In the genomic region with DNA sequence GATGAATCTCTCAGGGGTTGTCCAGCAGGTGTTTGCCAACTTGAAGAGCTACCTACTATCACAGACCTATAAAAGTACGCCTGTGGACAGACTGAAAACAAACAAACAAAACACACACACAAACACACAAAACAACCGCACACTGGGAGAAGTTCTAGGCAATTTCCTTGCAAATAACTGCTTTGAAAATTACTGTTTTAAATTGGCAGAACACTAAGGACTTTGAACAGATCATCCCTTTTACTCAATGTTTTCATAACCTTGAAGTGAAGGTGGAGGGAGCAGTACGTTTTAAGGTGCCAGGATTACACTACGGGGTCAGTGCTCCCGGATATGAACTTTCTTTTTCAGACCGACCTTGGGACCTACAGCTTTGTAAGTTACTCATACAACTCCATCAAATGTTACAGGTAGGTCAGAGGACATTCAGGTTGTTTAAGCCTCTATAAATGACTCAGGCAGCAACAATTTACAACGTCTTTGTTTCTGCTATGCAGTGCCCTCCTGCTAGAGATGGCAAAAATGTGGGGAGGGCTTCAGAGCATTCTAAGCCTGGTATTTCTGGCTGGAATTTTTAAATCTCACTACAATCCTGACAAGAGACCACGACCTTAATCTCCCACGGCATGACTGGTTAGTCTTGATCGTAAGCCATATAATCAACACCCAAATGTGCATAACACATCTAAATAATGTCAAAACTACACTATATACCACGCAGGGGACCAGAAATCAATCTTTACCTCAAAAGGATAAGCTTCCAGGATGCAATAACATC, we compare ENCODE assay signal across 1 cellular context.
A peak's percentile ranks its signal among the peaks of the same experiment; 100 is the strongest.
TF ChIP-seq lines count a peak whose summit lies in the region.

No MANE protein-coding gene starts in this region.

TF ChIP-seq in HepG2, 621 proteins besides CTCF, POLR2A, EP300 and RAD21 (continues in another document):
- no peak for TF ChIP-seq ZNF674 (CRISPR knock-in tag; IDR thresholded peaks at IDR 0.05; ENCODE audit: low read depth)
- peak; percentile 68 for TF ChIP-seq SOX13 (IDR thresholded peaks at IDR 0.05)
- peak in 1 of 2 experiments; percentile 87; a peak in 2 of 4 replicates for TF ChIP-seq SOX13 (CRISPR knock-in tag; conservative IDR thresholded peaks at IDR 0.05 in 1 of 2, IDR thresholded peaks at IDR 0.05 in 1 of 2)
- peak; percentile 58; the same call in 1 of the 2 replicates for TF ChIP-seq ZNF556 (CRISPR knock-in tag; IDR thresholded peaks at IDR 0.05; ENCODE audit: borderline replicate concordance)
- TF ChIP-seq, protein P1, sequence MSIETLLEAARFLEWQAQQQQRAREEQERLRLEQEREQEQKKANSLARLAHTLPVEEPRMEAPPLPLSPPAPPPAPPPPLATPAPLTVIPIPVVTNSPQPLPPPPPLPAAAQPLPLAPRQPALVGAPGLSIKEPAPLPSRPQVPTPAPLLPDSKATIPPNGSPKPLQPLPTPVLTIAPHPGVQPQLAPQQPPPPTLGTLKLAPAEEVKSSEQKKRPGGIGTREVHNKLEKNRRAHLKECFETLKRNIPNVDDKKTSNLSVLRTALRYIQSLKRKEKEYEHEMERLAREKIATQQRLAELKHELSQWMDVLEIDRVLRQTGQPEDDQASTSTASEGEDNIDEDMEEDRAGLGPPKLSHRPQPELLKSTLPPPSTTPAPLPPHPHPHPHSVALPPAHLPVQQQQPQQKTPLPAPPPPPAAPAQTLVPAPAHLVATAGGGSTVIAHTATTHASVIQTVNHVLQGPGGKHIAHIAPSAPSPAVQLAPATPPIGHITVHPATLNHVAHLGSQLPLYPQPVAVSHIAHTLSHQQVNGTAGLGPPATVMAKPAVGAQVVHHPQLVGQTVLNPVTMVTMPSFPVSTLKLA (IDR thresholded peaks at IDR 0.05), result no peak; the same call in 1 of the 2 replicates
- peak; percentile 54; the same call in 1 of the 2 replicates for TF ChIP-seq REPIN1 (CRISPR knock-in tag; IDR thresholded peaks at IDR 0.05; ENCODE audit: borderline replicate concordance, low read depth)
- TF ChIP-seq ZSCAN12 (CRISPR knock-in tag; IDR thresholded peaks at IDR 0.05), result no peak
- TF ChIP-seq ZFP41 (CRISPR knock-in tag; IDR thresholded peaks at IDR 0.05; ENCODE audit: borderline replicate concordance), result no peak
- no peak for TF ChIP-seq MED13 (CRISPR knock-in tag; IDR thresholded peaks at IDR 0.05)
- TF ChIP-seq ZNF543 (CRISPR knock-in tag; IDR thresholded peaks at IDR 0.05), result no peak
- TF ChIP-seq, protein P2, sequence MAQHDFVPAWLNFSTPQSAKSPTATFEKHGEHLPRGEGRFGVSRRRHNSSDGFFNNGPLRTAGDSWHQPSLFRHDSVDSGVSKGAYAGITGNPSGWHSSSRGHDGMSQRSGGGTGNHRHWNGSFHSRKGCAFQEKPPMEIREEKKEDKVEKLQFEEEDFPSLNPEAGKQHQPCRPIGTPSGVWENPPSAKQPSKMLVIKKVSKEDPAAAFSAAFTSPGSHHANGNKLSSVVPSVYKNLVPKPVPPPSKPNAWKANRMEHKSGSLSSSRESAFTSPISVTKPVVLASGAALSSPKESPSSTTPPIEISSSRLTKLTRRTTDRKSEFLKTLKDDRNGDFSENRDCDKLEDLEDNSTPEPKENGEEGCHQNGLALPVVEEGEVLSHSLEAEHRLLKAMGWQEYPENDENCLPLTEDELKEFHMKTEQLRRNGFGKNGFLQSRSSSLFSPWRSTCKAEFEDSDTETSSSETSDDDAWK (CRISPR knock-in tag; IDR thresholded peaks at IDR 0.05), result no peak
- TF ChIP-seq ZNF747 (CRISPR knock-in tag; IDR thresholded peaks at IDR 0.05; ENCODE audit: borderline replicate concordance), result no peak
- TF ChIP-seq, protein P3, sequence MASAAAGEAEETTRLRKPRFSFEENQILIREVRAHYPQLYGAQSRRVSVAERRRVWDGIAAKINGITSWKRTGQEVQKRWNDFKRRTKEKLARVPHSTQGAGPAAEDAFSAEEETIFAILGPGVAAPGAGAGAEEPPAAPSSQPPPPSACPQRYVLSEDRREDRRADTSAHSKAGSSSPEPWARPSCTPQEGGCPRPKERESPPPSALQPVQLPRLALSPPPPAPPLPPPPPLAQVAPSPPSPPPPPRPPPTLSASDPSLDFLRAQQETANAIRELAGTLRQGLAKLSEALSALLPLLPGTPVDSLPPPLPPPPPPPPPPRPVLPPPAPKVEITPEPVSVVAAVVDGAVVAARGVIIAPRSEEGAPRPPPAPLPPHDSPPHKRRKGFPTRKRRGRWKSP (CRISPR knock-in tag; IDR thresholded peaks at IDR 0.05), result peak; percentile 58; the same call in 1 of the 2 replicates
- TF ChIP-seq ZNF569 (CRISPR knock-in tag; IDR thresholded peaks at IDR 0.05; ENCODE audit: borderline replicate concordance), result no peak
- TF ChIP-seq, protein P4, sequence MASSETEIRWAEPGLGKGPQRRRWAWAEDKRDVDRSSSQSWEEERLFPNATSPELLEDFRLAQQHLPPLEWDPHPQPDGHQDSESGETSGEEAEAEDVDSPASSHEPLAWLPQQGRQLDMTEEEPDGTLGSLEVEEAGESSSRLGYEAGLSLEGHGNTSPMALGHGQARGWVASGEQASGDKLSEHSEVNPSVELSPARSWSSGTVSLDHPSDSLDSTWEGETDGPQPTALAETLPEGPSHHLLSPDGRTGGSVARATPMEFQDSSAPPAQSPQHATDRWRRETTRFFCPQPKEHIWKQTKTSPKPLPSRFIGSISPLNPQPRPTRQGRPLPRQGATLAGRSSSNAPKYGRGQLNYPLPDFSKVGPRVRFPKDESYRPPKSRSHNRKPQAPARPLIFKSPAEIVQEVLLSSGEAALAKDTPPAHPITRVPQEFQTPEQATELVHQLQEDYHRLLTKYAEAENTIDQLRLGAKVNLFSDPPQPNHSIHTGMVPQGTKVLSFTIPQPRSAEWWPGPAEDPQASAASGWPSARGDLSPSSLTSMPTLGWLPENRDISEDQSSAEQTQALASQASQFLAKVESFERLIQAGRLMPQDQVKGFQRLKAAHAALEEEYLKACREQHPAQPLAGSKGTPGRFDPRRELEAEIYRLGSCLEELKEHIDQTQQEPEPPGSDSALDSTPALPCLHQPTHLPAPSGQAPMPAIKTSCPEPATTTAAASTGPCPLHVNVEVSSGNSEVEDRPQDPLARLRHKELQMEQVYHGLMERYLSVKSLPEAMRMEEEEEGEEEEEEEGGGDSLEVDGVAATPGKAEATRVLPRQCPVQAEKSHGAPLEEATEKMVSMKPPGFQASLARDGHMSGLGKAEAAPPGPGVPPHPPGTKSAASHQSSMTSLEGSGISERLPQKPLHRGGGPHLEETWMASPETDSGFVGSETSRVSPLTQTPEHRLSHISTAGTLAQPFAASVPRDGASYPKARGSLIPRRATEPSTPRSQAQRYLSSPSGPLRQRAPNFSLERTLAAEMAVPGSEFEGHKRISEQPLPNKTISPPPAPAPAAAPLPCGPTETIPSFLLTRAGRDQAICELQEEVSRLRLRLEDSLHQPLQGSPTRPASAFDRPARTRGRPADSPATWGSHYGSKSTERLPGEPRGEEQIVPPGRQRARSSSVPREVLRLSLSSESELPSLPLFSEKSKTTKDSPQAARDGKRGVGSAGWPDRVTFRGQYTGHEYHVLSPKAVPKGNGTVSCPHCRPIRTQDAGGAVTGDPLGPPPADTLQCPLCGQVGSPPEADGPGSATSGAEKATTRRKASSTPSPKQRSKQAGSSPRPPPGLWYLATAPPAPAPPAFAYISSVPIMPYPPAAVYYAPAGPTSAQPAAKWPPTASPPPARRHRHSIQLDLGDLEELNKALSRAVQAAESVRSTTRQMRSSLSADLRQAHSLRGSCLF (CRISPR knock-in tag; IDR thresholded peaks at IDR 0.05; ENCODE audit: borderline replicate concordance), result no peak
- peak; percentile 97 for TF ChIP-seq TEAD3 (CRISPR knock-in tag; optimal IDR thresholded peaks at IDR 0.05; ENCODE audit: borderline replicate concordance)
- no peak for TF ChIP-seq ZNF468 (CRISPR knock-in tag; IDR thresholded peaks at IDR 0.05)
- no peak for TF ChIP-seq GRHL1 (CRISPR knock-in tag; conservative IDR thresholded peaks at IDR 0.05)
- TF ChIP-seq ZNF280D (CRISPR knock-in tag; IDR thresholded peaks at IDR 0.05), result peak; percentile 75
- no peak for TF ChIP-seq NFRKB (IDR thresholded peaks at IDR 0.05)
- TF ChIP-seq PBX2 (CRISPR knock-in tag; IDR thresholded peaks at IDR 0.05), result no peak
- TF ChIP-seq BRD4 (CRISPR knock-in tag; IDR thresholded peaks at IDR 0.05), result no peak
- TF ChIP-seq ZNF749 (CRISPR knock-in tag; IDR thresholded peaks at IDR 0.05; ENCODE audit: borderline replicate concordance), result no peak; the same call in 1 of the 2 replicates
- TF ChIP-seq ZXDC (CRISPR knock-in tag; IDR thresholded peaks at IDR 0.05), result no peak
- TF ChIP-seq MATR3 (CRISPR knock-in tag; IDR thresholded peaks at IDR 0.05), result no peak
- no peak; the same call in 1 of the 2 replicates for TF ChIP-seq WIZ (CRISPR knock-in tag; IDR thresholded peaks at IDR 0.05)
- no peak for TF ChIP-seq JARID2 (CRISPR knock-in tag; IDR thresholded peaks at IDR 0.05; ENCODE audit: insufficient replicate concordance)
- peak; percentile 81 for TF ChIP-seq ZNF781 (CRISPR knock-in tag; IDR thresholded peaks at IDR 0.05; ENCODE audit: borderline replicate concordance, not compliant biosample characterization)
- no peak for TF ChIP-seq ZNF704 (CRISPR knock-in tag; IDR thresholded peaks at IDR 0.05; ENCODE audit: borderline replicate concordance)
- no peak for TF ChIP-seq PTBP1 (IDR thresholded peaks at IDR 0.05; ENCODE audit: low read depth, low read length, poor library complexity, severe bottlenecking)
- peak; percentile 85 for TF ChIP-seq HDAC1 (CRISPR knock-in tag; IDR thresholded peaks at IDR 0.05)
- no peak for TF ChIP-seq MAF1 (CRISPR knock-in tag; IDR thresholded peaks at IDR 0.05; ENCODE audit: borderline replicate concordance)
- TF ChIP-seq EEA1 (CRISPR knock-in tag; IDR thresholded peaks at IDR 0.05; ENCODE audit: borderline replicate concordance), result no peak
- peak; percentile 83 for TF ChIP-seq TCF7 (IDR thresholded peaks at IDR 0.05; ENCODE audit: low read depth)
- no peak for TF ChIP-seq BRCA1 (CRISPR knock-in tag; IDR thresholded peaks at IDR 0.05)
